In the genomic region with DNA sequence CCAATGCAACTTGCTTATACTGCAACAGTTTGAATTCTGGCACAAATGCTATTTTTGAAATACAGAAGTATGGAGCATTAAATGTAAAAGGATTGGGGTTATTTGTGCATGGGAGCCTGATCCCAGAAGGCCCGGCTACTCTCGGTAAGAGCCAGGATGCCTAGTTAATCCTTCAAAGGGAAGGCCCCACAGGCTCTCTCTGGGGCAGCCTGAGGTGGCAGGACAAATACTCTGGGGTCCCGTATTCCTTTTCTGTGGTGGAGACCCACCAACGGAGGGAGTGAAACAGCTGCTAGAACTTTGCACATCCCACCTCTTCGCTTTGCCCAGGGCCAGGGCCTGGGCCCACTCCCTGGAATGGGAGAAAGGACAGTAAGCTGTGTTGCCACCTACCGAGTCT, we compare ENCODE assay signal across 20 cellular contexts.
"Had no signal": no experiment of that assay in that cellular context is flagged by ENCODE, and none has a peak within 500 bp of the region (broad histone marks: within the 10 kb centered on the region; RNA-seq: fewer than 3 reads in every experiment).

No MANE protein-coding gene starts in this region.

- H3K4me3 ChIP-seq: left ventricle myocardium inferior, upper lobe of right lung had no signal

- DNase-seq: activated CD4-positive, alpha-beta T cell treated with anti-CD3 and anti-CD28 coated beads for 1 hour; activated CD4-positive, alpha-beta T cell treated with anti-CD3 and anti-CD28 coated beads, Interleukin-2, amount 50 U/mL, for 1 hour; activated CD8-positive, alpha-beta T cell treated with anti-CD3 and anti-CD28 coated beads, Interleukin-2, amount 10 ng/mL, durations not matched to agents 7 days and 5 days; activated effector memory CD4-positive, alpha-beta T cell treated with Interleukin-2 at 50 U/mL for 16 hours; activated naive CD4-positive, alpha-beta T cell treated with anti-CD3 and anti-CD28 coated beads for 36 hours; activated naive CD8-positive, alpha-beta T cell treated with anti-CD3 and anti-CD28 coated beads, Interleukin-2, amount 10 ng/mL, durations not matched to agents 7 days and 5 days; activated T-cell treated with anti-CD3 and anti-CD28 coated beads, Interleukin-2, amount 50 U/mL, for 24 hours; amygdala; cerebellar nuclear complex; cortex of kidney; foreskin keratinocyte; kidney glomerular epithelial cell; left ventricle myocardium inferior; naive thymus-derived CD4-positive, alpha-beta T cell; stimulated activated CD8-positive, alpha-beta memory T cell treated with anti-CD3 and anti-CD28 coated beads, Interleukin-4, amount 100 ng/mL, for 48 hours; stimulated activated naive CD4-positive, alpha-beta T cell; upper lobe of right lung had no signal

- H3K27ac ChIP-seq: foreskin keratinocyte, left ventricle myocardium inferior, upper lobe of right lung had no signal

- H3K27me3 Mint-ChIP-seq: activated naive CD8-positive, alpha-beta T cell treated with anti-CD3 and anti-CD28 coated beads, Interleukin-2, amount 10 ng/mL, durations not matched to agents 7 days and 5 days; activated T-cell treated with anti-CD3 and anti-CD28 coated beads, Interleukin-2, amount 50 U/mL, for 24 hours; naive thymus-derived CD4-positive, alpha-beta T cell had no signal

- H3K27ac Mint-ChIP-seq: activated CD8-positive, alpha-beta T cell treated with anti-CD3 and anti-CD28 coated beads, Interleukin-2, amount 10 ng/mL, durations not matched to agents 7 days and 5 days; activated naive CD4-positive, alpha-beta T cell treated with anti-CD3 and anti-CD28 coated beads for 36 hours; activated naive CD8-positive, alpha-beta T cell treated with anti-CD3 and anti-CD28 coated beads, Interleukin-2, amount 10 ng/mL, durations not matched to agents 7 days and 5 days had no signal

- H3K4me1 Mint-ChIP-seq: neural crest cell had no signal

- H3K9me3 Mint-ChIP-seq: activated naive CD4-positive, alpha-beta T cell treated with anti-CD3 and anti-CD28 coated beads for 36 hours; activated naive CD8-positive, alpha-beta T cell treated with anti-CD3 and anti-CD28 coated beads, Interleukin-2, amount 10 ng/mL, durations not matched to agents 7 days and 5 days; activated T-cell treated with anti-CD3 and anti-CD28 coated beads, Interleukin-2, amount 50 U/mL, for 24 hours; neural crest cell; T-helper 2 cell treated with Interferon-gamma antibody and Interleukin-4, amounts not matched to agents 5 μg/mL and 100 μg/mL, for 36 hours had no signal

- H3K4me3 Mint-ChIP-seq: activated CD8-positive, alpha-beta T cell treated with anti-CD3 and anti-CD28 coated beads, Interleukin-2, amount 10 ng/mL, durations not matched to agents 7 days and 5 days; activated naive CD4-positive, alpha-beta T cell treated with anti-CD3 and anti-CD28 coated beads for 36 hours; activated naive CD8-positive, alpha-beta T cell treated with anti-CD3 and anti-CD28 coated beads, Interleukin-2, amount 10 ng/mL, durations not matched to agents 7 days and 5 days; activated T-cell treated with anti-CD3 and anti-CD28 coated beads, Interleukin-2, amount 50 U/mL, for 24 hours; naive thymus-derived CD4-positive, alpha-beta T cell; neural crest cell; T-helper 2 cell treated with Interferon-gamma antibody and Interleukin-4, amounts not matched to agents 5 μg/mL and 100 μg/mL, for 36 hours had no signal

- ATAC-seq: activated CD8-positive, alpha-beta T cell treated with anti-CD3 and anti-CD28 coated beads, Interleukin-2, amount 10 ng/mL, durations not matched to agents 7 days and 5 days; foreskin keratinocyte; naive thymus-derived CD4-positive, alpha-beta T cell; sciatic nerve; upper lobe of right lung had no signal

- H3K9me3 ChIP-seq: left ventricle myocardium inferior, upper lobe of right lung had no signal

- H3K27me3 ChIP-seq: foreskin keratinocyte, upper lobe of right lung had no signal
